ENCODE assay signal across 8 cellular contexts in the genomic region with DNA sequence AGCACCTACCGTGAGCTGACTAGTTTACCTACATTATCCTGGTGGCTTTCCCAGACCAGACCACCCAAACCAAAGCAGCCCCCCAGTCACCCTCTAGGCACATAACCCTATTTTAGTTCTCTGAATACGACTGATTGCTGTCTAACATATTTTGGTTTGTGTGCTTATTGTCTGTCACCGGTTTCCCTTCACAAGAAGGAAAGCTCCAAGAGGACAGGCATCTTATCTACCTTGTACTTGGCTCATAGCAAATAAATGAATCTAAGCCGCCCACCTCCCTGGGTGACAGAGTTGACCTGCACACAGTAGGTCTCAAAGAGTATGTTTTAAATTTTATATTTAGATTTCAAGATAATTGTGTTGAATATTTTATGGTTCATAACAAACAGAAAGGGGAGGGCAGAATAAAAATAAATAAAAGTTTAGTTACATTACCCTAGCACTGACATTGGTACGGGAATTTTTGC. TPM values are rescaled to one million over a fixed set of nuclear protein-coding genes. Genes with fewer than 3 reads are reported as not detected.
DNase-seq lines count a peak whose midpoint lies in the region; ATAC-seq and TF ChIP-seq lines count a peak whose summit lies in the region.

No MANE protein-coding gene starts in this region.

- POLR2A ChIA-PET in Caco-2 (lab: Charles Lee), result interaction anchor here (0.9 to 1.5 kb wide), 5 partner anchors 11 to 239 kb away, joined by 3 to 8 read pairs (median 4); partner anchors contain the start of gene KLHL20

- H3K4me3 ChIP-seq in Caco-2 (ENCODE audit: low read depth, low read length), result peak overlapping the region; percentile 74
- H3K4me3 ChIP-seq in OCI-LY3 (ENCODE audit: low read length), result peak overlapping the region; percentile 85
- peak overlapping the region; percentile 92 for H3K4me3 ChIP-seq in endodermal cell (ENCODE audit: low read length)

- H3K9me3 Mint-ChIP-seq in Caco-2 (ENCODE audit: unreplicated experiment), result no peaks in the 10 kb centered on the region
- peaks cover 23% of the 10 kb centered on the region for H3K9me3 Mint-ChIP-seq in endodermal cell
- no peaks in the 10 kb centered on the region for H3K9me3 Mint-ChIP-seq in osteocyte (ENCODE audit: unreplicated experiment)

- peaks cover 70% of the 10 kb centered on the region for H3K36me3 Mint-ChIP-seq in Caco-2 (ENCODE audit: insufficient read depth, unreplicated experiment)
- H3K36me3 Mint-ChIP-seq in endodermal cell (ENCODE audit: low read depth), result peaks cover 53% of the 10 kb centered on the region
- H3K36me3 Mint-ChIP-seq in osteocyte (ENCODE audit: unreplicated experiment), result peaks cover 9% of the 10 kb centered on the region

- intact Hi-C loops in Caco-2 (cut with micrococcal nuclease; ENCODE audit: unreplicated experiment), result loop anchor here (5.0 to 10.0 kb wide), 2 partner anchors 546 to 759 kb away; partner anchors contain the start of gene RC3H1

- peak overlapping the region; percentile 97 for H3K27ac Mint-ChIP-seq in Caco-2 (ENCODE audit: unreplicated experiment)
- H3K27ac Mint-ChIP-seq in endodermal cell, result peak overlapping the region; percentile 88
- H3K27ac Mint-ChIP-seq in osteocyte (ENCODE audit: unreplicated experiment), result peak overlapping the region; percentile 89

- no peaks in the 10 kb centered on the region for H3K27me3 Mint-ChIP-seq in Caco-2 (ENCODE audit: insufficient read depth, unreplicated experiment)
- H3K27me3 Mint-ChIP-seq in endodermal cell (ENCODE audit: insufficient read depth), result no peaks in the 10 kb centered on the region
- H3K27me3 Mint-ChIP-seq in osteocyte (ENCODE audit: unreplicated experiment), result no peaks in the 10 kb centered on the region

- H3K4me2 ChIP-seq in OCI-LY3 (ENCODE audit: low read length), result peak overlapping the region; percentile 87

- no peak for ATAC-seq in GM21717 (IDR thresholded peaks at IDR 0.05; ENCODE audit: unreplicated experiment)

- H3K4me3 Mint-ChIP-seq in Caco-2 (ENCODE audit: unreplicated experiment) (peak overlapping the region; percentile 93), endodermal cell (peak overlapping the region; percentile 97), osteocyte (ENCODE audit: unreplicated experiment) (peak overlapping the region; percentile 84)

- peaks cover 35% of the 10 kb centered on the region for H3K79me2 ChIP-seq in OCI-LY3 (ENCODE audit: low read length)

- WGBS in endodermal cell (ENCODE audit: insufficient coverage in 1 of 2, insufficient read length in 1 of 2), 2 experiments, result 61 to 90% methylated on average over 2 to 5 of the region's 5 CpGs

- no peaks in the 10 kb centered on the region for H3K27me3 ChIP-seq in Caco-2 (replicated peaks; ENCODE audit: control insufficient read depth, insufficient read depth, low read length)
- no peaks in the 10 kb centered on the region for H3K27me3 ChIP-seq in OCI-LY3 (ENCODE audit: low read depth, low read length)
- no peaks in the 10 kb centered on the region for H3K27me3 ChIP-seq in endodermal cell (ENCODE audit: control insufficient read depth, insufficient read depth, low read length, poor library complexity, severe bottlenecking)

- peaks cover 37% of the 10 kb centered on the region for H3K4me1 Mint-ChIP-seq in Caco-2 (ENCODE audit: low read depth, unreplicated experiment)
- H3K4me1 Mint-ChIP-seq in endodermal cell, result peaks cover 41% of the 10 kb centered on the region
- peaks cover 57% of the 10 kb centered on the region for H3K4me1 Mint-ChIP-seq in osteocyte (ENCODE audit: unreplicated experiment)

- DNase-seq in Caco-2 (no peak), endodermal cell (no peak), osteocyte (ENCODE audit: extremely low spot score, unreplicated experiment) (no peak), HT-29 (ENCODE audit: low spot score) (no peak), NCI-H128 (lab: John Stamatoyannopoulos, UW; ENCODE audit: unreplicated experiment) (no peak)
- no peak for DNase-seq in activated CD4-positive, alpha-beta T cell treated with anti-CD3 and anti-CD28 coated beads for 48 hours

- peaks cover 4% of the 10 kb centered on the region for H3K36me3 ChIP-seq in Caco-2 (ENCODE audit: control insufficient read depth, insufficient read depth, low read length)
- peaks cover 30% of the 10 kb centered on the region for H3K36me3 ChIP-seq in OCI-LY3 (replicated peaks; ENCODE audit: low read depth, low read length)
- H3K36me3 ChIP-seq in endodermal cell (ENCODE audit: control insufficient read depth, insufficient read depth, low read length), result peaks cover 50% of the 10 kb centered on the region

- peak overlapping the region; percentile 96 for H2AFZ ChIP-seq in OCI-LY3 (ENCODE audit: low read depth, low read length)

- no peak for TF ChIP-seq CTCF in Caco-2 (IDR thresholded peaks at IDR 0.05; ENCODE audit: insufficient read depth in 1 of 2, low read depth in 1 of 2, low read length in 1 of 2, severe bottlenecking in 1 of 2, unreplicated experiment in 1 of 2)
- no peak for TF ChIP-seq CTCF in OCI-LY3 (IDR thresholded peaks at IDR 0.05; ENCODE audit: low read depth, low read length)
- no peak for TF ChIP-seq CTCF in endodermal cell (conservative IDR thresholded peaks at IDR 0.05)
- TF ChIP-seq CTCF in osteocyte (IDR thresholded peaks at IDR 0.05), result no peak

- H3K9me3 ChIP-seq in Caco-2, result peaks cover 5% of the 10 kb centered on the region
- H3K9me3 ChIP-seq in OCI-LY3 (ENCODE audit: insufficient read depth, low read length), result no peaks in the 10 kb centered on the region
- H3K9me3 ChIP-seq in endodermal cell (ENCODE audit: control insufficient read depth, low read length), result peaks cover 23% of the 10 kb centered on the region

- peak overlapping the region; percentile 82 for H3K9ac ChIP-seq in OCI-LY3 (ENCODE audit: low read length)
- H3K9ac ChIP-seq in endodermal cell (ENCODE audit: extremely low read depth, low read length, poor library complexity, severe bottlenecking), result peak overlapping the region; percentile 75

- H3K4me1 ChIP-seq in Caco-2 (peaks cover 32% of the 10 kb centered on the region), OCI-LY3 (ENCODE audit: low read length) (peaks cover 25% of the 10 kb centered on the region), endodermal cell (ENCODE audit: control insufficient read depth, insufficient read depth, low read length) (peaks cover 4% of the 10 kb centered on the region)

- peaks cover 20% of the 10 kb centered on the region for H4K20me1 ChIP-seq in OCI-LY3 (ENCODE audit: insufficient read depth, low read length)

- CTCF ChIA-PET in Caco-2 (lab: Charles Lee), result interaction anchor here (0.8 to 1.2 kb wide), 2 partner anchors 9 to 12 kb away, joined by 3 read pairs; no protein-coding TSS in a partner anchor

- H3K27ac ChIP-seq in OCI-LY3 (ENCODE audit: low read length) (peak overlapping the region; percentile 50; the same call in 1 of the 2 replicates), endodermal cell (ENCODE audit: low read depth, low read length) (no peak overlapping the region)

- BruUV-seq in Caco-2 (replicated peaks; lab: Mats Ljungman, UMichigan), result TSS peak; percentile 76

RNA-seq across cellular contexts. Expression of gene PRDX6, which starts 0.9 kb away (rescaled TPM):
- total RNA-seq in Caco-2 (2022) (513 and 540 TPM in 2 replicates), endodermal cell (100 to 1,000 TPM; 483 to 623 TPM), osteocyte (146 and 148 TPM in 2 replicates)
- polyA plus RNA-seq in endodermal cell (2013, experiment 1 of 2), result 313 TPM
- 304 TPM for polyA plus RNA-seq in endodermal cell (2013, experiment 2 of 2)
- 107 and 112 TPM in 2 replicates for total RNA-seq in HT-29 (2014; rRNA removed; shearing (Covaris generic))
